9 cellular contexts compared by ENCODE assay signal in genomic region chr2:9310390-9310789, GRCh38.
DNase-seq lines count a peak whose midpoint lies in the region; ATAC-seq, FAIRE-seq and TF ChIP-seq lines count a peak whose summit lies in the region.
"Had no signal": no experiment of that assay in that cellular context is flagged by ENCODE, and none has a peak within 500 bp of the region (broad histone marks: within the 10 kb centered on the region; RNA-seq: fewer than 3 reads in every experiment).

No MANE protein-coding gene starts in this region.

- TF ChIP-seq CTCF in IMR-90 (conservative IDR thresholded peaks at IDR 0.05; ENCODE audit: low read depth, low read length) (no peak), bronchial epithelial cell (IDR thresholded peaks at IDR 0.05; ENCODE audit: insufficient read depth, low read length, severe bottlenecking) (no peak), type B pancreatic cell (conservative IDR thresholded peaks at IDR 0.05) (no peak)

- no peak overlapping the region for H4K5ac ChIP-seq in IMR-90 (ENCODE audit: low read depth, low read length)

- peak overlapping the region; percentile 6 for H2AFZ ChIP-seq in IMR-90 (replicated peaks; ENCODE audit: low read length, poor library complexity)

- H3K9me3 ChIP-seq in IMR-90 (ENCODE audit: control insufficient read depth, insufficient read depth, low read length) = no peaks in the 10 kb centered on the region

- ATAC-seq in IMR-90 (ENCODE audit: low read depth) (peak; percentile 79), left lobe of liver (peak; percentile 78), HG03108 (IDR thresholded peaks at IDR 0.05; ENCODE audit: unreplicated experiment) (no peak)
- ATAC-seq in activated T-helper 17 cell treated with anti-CD3 and anti-CD28 coated beads, Interleukin-2, amount 50 U/mL, for 72 hours (replicated peaks) = no peak

- H3K9me3 Mint-ChIP-seq in type B pancreatic cell = no peaks in the 10 kb centered on the region
- no peaks in the 10 kb centered on the region for H3K9me3 Mint-ChIP-seq in activated T-helper 17 cell treated with anti-CD3 and anti-CD28 coated beads, Interleukin-2, amount 50 U/mL, for 72 hours
- no peaks in the 10 kb centered on the region for H3K9me3 Mint-ChIP-seq in activated CD4-positive, alpha-beta T cell treated with anti-CD3 and anti-CD28 coated beads, Interleukin-2, amount 10 ng/mL, durations not matched to agents 7 days and 5 days
- H3K9me3 Mint-ChIP-seq: stimulated activated naive CD8-positive, alpha-beta T cell treated with anti-CD3 and anti-CD28 coated beads, Interleukin-15, Interleukin-2, amounts not matched to agents 100 ng/mL and 50 ng/mL, for 24 hours had no signal

- H3K27me3 ChIP-seq in IMR-90 (ENCODE audit: control insufficient read depth, insufficient read depth, low read length) (no peaks in the 10 kb centered on the region), bronchial epithelial cell (ENCODE audit: control insufficient read depth, insufficient read depth, low read length) (no peaks in the 10 kb centered on the region)

- POLR2A ChIA-PET in IMR-90 (lab: Charles Lee; ENCODE audit: unreplicated experiment) = no interaction called here
- POLR2A ChIA-PET in activated CD4-positive, alpha-beta T cell treated with anti-CD3 and anti-CD28 coated beads, Interleukin-2, amount 10 ng/mL, durations not matched to agents 7 days and 5 days (lab: Charles Lee) = no interaction called here

- peak overlapping the region; percentile 72 for H2AK5ac ChIP-seq in IMR-90 (ENCODE audit: low read depth, low read length)

- H4K20me1 ChIP-seq in IMR-90 (ENCODE audit: insufficient read depth, low read length) = peaks cover 55% of the 10 kb centered on the region

- no peak overlapping the region for H2BK15ac ChIP-seq in IMR-90 (ENCODE audit: low read depth, low read length)

- peaks cover 20% of the 10 kb centered on the region for H3K4me1 ChIP-seq in IMR-90 (ENCODE audit: control insufficient read depth, insufficient read depth, low read length)

- peaks cover 9% of the 10 kb centered on the region for H3K36me3 Mint-ChIP-seq in type B pancreatic cell
- no peaks in the 10 kb centered on the region for H3K36me3 Mint-ChIP-seq in activated T-helper 17 cell treated with anti-CD3 and anti-CD28 coated beads, Interleukin-2, amount 50 U/mL, for 72 hours (ENCODE audit: low read depth)
- H3K36me3 Mint-ChIP-seq in activated CD4-positive, alpha-beta T cell treated with anti-CD3 and anti-CD28 coated beads, Interleukin-2, amount 10 ng/mL, durations not matched to agents 7 days and 5 days (ENCODE audit: low read depth) = no peaks in the 10 kb centered on the region

- no TSS peak for BruUV-seq in IMR-90 (replicated peaks; lab: Mats Ljungman, UMichigan)

- H3K4ac ChIP-seq in IMR-90 (ENCODE audit: low read depth, low read length) = peak overlapping the region; percentile 59

- no peak overlapping the region; the same call in 1 of the 2 replicates for H3K18ac ChIP-seq in IMR-90 (ENCODE audit: low read depth, low read length)

- peak overlapping the region; percentile 25 for H3K27ac ChIP-seq in IMR-90 (ENCODE audit: insufficient read depth, low read length)

- no peaks in the 10 kb centered on the region for H3K27me3 Mint-ChIP-seq in type B pancreatic cell
- H3K27me3 Mint-ChIP-seq in activated T-helper 17 cell treated with anti-CD3 and anti-CD28 coated beads, Interleukin-2, amount 50 U/mL, for 72 hours = peaks cover 8% of the 10 kb centered on the region
- H3K27me3 Mint-ChIP-seq in activated CD4-positive, alpha-beta T cell treated with anti-CD3 and anti-CD28 coated beads, Interleukin-2, amount 10 ng/mL, durations not matched to agents 7 days and 5 days = no peaks in the 10 kb centered on the region
- H3K27me3 Mint-ChIP-seq: stimulated activated naive CD8-positive, alpha-beta T cell treated with anti-CD3 and anti-CD28 coated beads, Interleukin-15, Interleukin-2, amounts not matched to agents 100 ng/mL and 50 ng/mL, for 24 hours had no signal

- dilution Hi-C loops in IMR-90 (cut with HindIII; ENCODE audit: low sequenced_read_pairs, unreplicated experiment) = no loop called here

- TF ChIP-seq POLR2A in IMR-90 (IDR thresholded peaks at IDR 0.05; ENCODE audit: low read depth, low read length) = no peak

- H2AK9ac ChIP-seq in IMR-90 (replicated peaks; ENCODE audit: low read depth, low read length, poor library complexity) = peak overlapping the region; percentile 37

- no peak for FAIRE-seq in bronchial epithelial cell (lab: Jason Lieb, UNC)

- H2BK20ac ChIP-seq in IMR-90 (ENCODE audit: low read depth, low read length) = no peak overlapping the region

- H4K8ac ChIP-seq in IMR-90 (ENCODE audit: low read depth in 2 of 2, low read length in 2 of 2) = peak overlapping the region in 1 of 2 experiments; percentile 46; a peak in 2 of 4 replicates

- TF ChIP-seq RAD21 in IMR-90 (IDR thresholded peaks at IDR 0.05; ENCODE audit: low read length) = no peak

- peaks cover 37% of the 10 kb centered on the region for H3K9me1 ChIP-seq in IMR-90 (ENCODE audit: insufficient read depth, low read length)

- intact Hi-C loops in IMR-90 (cut with micrococcal nuclease) = no loop called here

- peaks cover 33% of the 10 kb centered on the region for H3K4me1 Mint-ChIP-seq in type B pancreatic cell (ENCODE audit: unreplicated experiment)
- H3K4me1 Mint-ChIP-seq in activated T-helper 17 cell treated with anti-CD3 and anti-CD28 coated beads, Interleukin-2, amount 50 U/mL, for 72 hours = no peaks in the 10 kb centered on the region
- H3K4me1 Mint-ChIP-seq in activated CD4-positive, alpha-beta T cell treated with anti-CD3 and anti-CD28 coated beads, Interleukin-2, amount 10 ng/mL, durations not matched to agents 7 days and 5 days = peaks cover 1% of the 10 kb centered on the region

- CTCF ChIA-PET in IMR-90 (lab: Yijun Ruan, JAX) = interaction anchor here (0.6 to 1.0 kb wide), 3 partner anchors 14 to 1796 kb away, joined by 3 to 4 read pairs (median 3); no protein-coding TSS in a partner anchor
- CTCF ChIA-PET in activated CD4-positive, alpha-beta T cell treated with anti-CD3 and anti-CD28 coated beads, Interleukin-2, amount 10 ng/mL, durations not matched to agents 7 days and 5 days (lab: Charles Lee) = interaction anchor here (1.0 kb wide), 1 partner anchor 14 kb away, joined by 4 read pairs; no protein-coding TSS in a partner anchor

- H3K23ac ChIP-seq in IMR-90 (ENCODE audit: low read depth, low read length) = no peak overlapping the region; the same call in 1 of the 2 replicates

- H2BK5ac ChIP-seq in IMR-90 (ENCODE audit: low read depth, low read length, poor library complexity, severe bottlenecking) = peak overlapping the region; percentile 81

- H3K14ac ChIP-seq in IMR-90 (replicated peaks; ENCODE audit: low read depth, low read length) = peak overlapping the region; percentile 12; the same call in 1 of the 2 replicates

- peak overlapping the region; percentile 59 for H3K27ac Mint-ChIP-seq in type B pancreatic cell
- H3K27ac Mint-ChIP-seq in activated T-helper 17 cell treated with anti-CD3 and anti-CD28 coated beads, Interleukin-2, amount 50 U/mL, for 72 hours = no peak overlapping the region
- H3K27ac Mint-ChIP-seq in activated CD4-positive, alpha-beta T cell treated with anti-CD3 and anti-CD28 coated beads, Interleukin-2, amount 10 ng/mL, durations not matched to agents 7 days and 5 days = no peak overlapping the region
- H3K27ac Mint-ChIP-seq: stimulated activated naive CD8-positive, alpha-beta T cell treated with anti-CD3 and anti-CD28 coated beads, Interleukin-15, Interleukin-2, amounts not matched to agents 100 ng/mL and 50 ng/mL, for 24 hours had no signal

- peak overlapping the region; percentile 38; the same call in 1 of the 2 replicates for H4K91ac ChIP-seq in IMR-90 (ENCODE audit: insufficient read depth, low read depth, low read length)

- H3K4me3 ChIP-seq in IMR-90 (ENCODE audit: insufficient read depth, low read depth, low read length) = no peak overlapping the region
- no peak overlapping the region for H3K4me3 ChIP-seq in bronchial epithelial cell (ENCODE audit: low read depth, low read length)

- in situ Hi-C loops in IMR-90 (cut with MboI; ENCODE audit: low sequenced_read_pairs) = no loop called here

- H2BK120ac ChIP-seq in IMR-90 (ENCODE audit: low read depth, low read length) = peak overlapping the region; percentile 22; the same call in 1 of the 2 replicates

- no peaks in the 10 kb centered on the region for H3K36me3 ChIP-seq in IMR-90 (ENCODE audit: control insufficient read depth, insufficient read depth, low read length)
- H3K36me3 ChIP-seq in bronchial epithelial cell (ENCODE audit: control insufficient read depth, insufficient read depth, low read length) = no peaks in the 10 kb centered on the region

- peak overlapping the region; percentile 14; the same call in 1 of the 2 replicates for H3K4me2 ChIP-seq in IMR-90 (ENCODE audit: low read depth, low read length)

- H3K4me3 Mint-ChIP-seq in type B pancreatic cell = no peak overlapping the region
- H3K4me3 Mint-ChIP-seq in activated T-helper 17 cell treated with anti-CD3 and anti-CD28 coated beads, Interleukin-2, amount 50 U/mL, for 72 hours = no peak overlapping the region
- H3K4me3 Mint-ChIP-seq in activated CD4-positive, alpha-beta T cell treated with anti-CD3 and anti-CD28 coated beads, Interleukin-2, amount 10 ng/mL, durations not matched to agents 7 days and 5 days = no peak overlapping the region
- H3K4me3 Mint-ChIP-seq: stimulated activated naive CD8-positive, alpha-beta T cell treated with anti-CD3 and anti-CD28 coated beads, Interleukin-15, Interleukin-2, amounts not matched to agents 100 ng/mL and 50 ng/mL, for 24 hours had no signal

- DNase-seq in IMR-90 = peak; percentile 82
- DNase-seq in bronchial epithelial cell (ENCODE audit: low read depth) = peak; percentile 92
- no peak for DNase-seq in left lobe of liver (ENCODE audit: low spot score)
- no peak for DNase-seq in type B pancreatic cell (ENCODE audit: extremely low spot score, unreplicated experiment)
- no peak for DNase-seq in DMS79 (lab: John Stamatoyannopoulos, UW)
- no peak for DNase-seq in activated CD4-positive, alpha-beta T cell treated with anti-CD3 and anti-CD28 coated beads, Interleukin-2, amount 10 ng/mL, durations not matched to agents 7 days and 5 days

- no peak overlapping the region for H3K9ac ChIP-seq in IMR-90 (ENCODE audit: low read depth, low read length)

- peaks cover 38 to 86% of the 10 kb centered on the region in 2 experiments for H3K79me1 ChIP-seq in IMR-90 (ENCODE audit: low read depth in 1 of 2, low read length in 2 of 2)

- H3K56ac ChIP-seq in IMR-90 (ENCODE audit: extremely low read depth, insufficient read depth, low read length) = peak overlapping the region; percentile 18; the same call in 1 of the 2 replicates

TF ChIP-seq in IMR-90, 13 proteins besides CTCF, POLR2A, EP300 and RAD21:
- TF ChIP-seq RCOR1 (IDR thresholded peaks at IDR 0.05; ENCODE audit: insufficient replicate concordance, low read length) (no peak), MAFK (IDR thresholded peaks at IDR 0.05; ENCODE audit: low read depth, low read length) (peak; percentile 16; the same call in 1 of the 2 replicates), CEBPB (IDR thresholded peaks at IDR 0.05; ENCODE audit: low read depth, low read length) (peak; percentile 70), MAZ (IDR thresholded peaks at IDR 0.05; ENCODE audit: borderline replicate concordance, low read depth, low read length) (peak; percentile 62), MXI1 (IDR thresholded peaks at IDR 0.05; ENCODE audit: borderline replicate concordance, low read depth, low read length) (no peak)

Comparison
In these comparisons a context has a peak if more than half of its experiments do, and no peak if none do; other contexts are left out.
1. ATAC-seq: peak in IMR-90 (single experiment) and left lobe of liver (single experiment); none in activated T-helper 17 cell treated with anti-CD3 and anti-CD28 coated beads, Interleukin-2, amount 50 U/mL, for 72 hours (single experiment) and HG03108 (single experiment).
2. DNase-seq: peak in IMR-90 (single experiment) and bronchial epithelial cell (single experiment); none in left lobe of liver (single experiment), type B pancreatic cell (single experiment), DMS79 (single experiment) and activated CD4-positive, alpha-beta T cell treated with anti-CD3 and anti-CD28 coated beads, Interleukin-2, amount 10 ng/mL, durations not matched to agents 7 days and 5 days (single experiment).